8 cellular contexts compared by ENCODE assay signal in genomic region chr7:29345590-29345989, GRCh38.
A peak's percentile ranks its signal among the peaks of the same experiment; 100 is the strongest.
DNase-seq lines count a peak whose midpoint lies in the region; ATAC-seq lines count a peak whose summit lies in the region.

No MANE protein-coding gene starts in this region.

- DNase-seq in NCI-H1436 (lab: John Stamatoyannopoulos, UW) (peak; percentile 31), NCI-H1436 treated with DMSO at 0.1 percent for 48 hours (lab: John Stamatoyannopoulos, UW) (no peak), NCI-H1092 (lab: John Stamatoyannopoulos, UW) (peak; percentile 37), anterior cingulate cortex (lab: John Stamatoyannopoulos, UW) (peak in 38 of 58 donors; percentile 11 to 76 (median 42)), left kidney (ENCODE audit: low read depth, low spot score) (peak; percentile 75)

- ATAC-seq in GM19463 (IDR thresholded peaks at IDR 0.05; ENCODE audit: unreplicated experiment) (no peak), HG03520 (IDR thresholded peaks at IDR 0.05; ENCODE audit: unreplicated experiment) (no peak), HG03565 (IDR thresholded peaks at IDR 0.05; ENCODE audit: unreplicated experiment) (no peak)
